Comparison of ENCODE assay signal across 12 cellular contexts in the genomic region with DNA sequence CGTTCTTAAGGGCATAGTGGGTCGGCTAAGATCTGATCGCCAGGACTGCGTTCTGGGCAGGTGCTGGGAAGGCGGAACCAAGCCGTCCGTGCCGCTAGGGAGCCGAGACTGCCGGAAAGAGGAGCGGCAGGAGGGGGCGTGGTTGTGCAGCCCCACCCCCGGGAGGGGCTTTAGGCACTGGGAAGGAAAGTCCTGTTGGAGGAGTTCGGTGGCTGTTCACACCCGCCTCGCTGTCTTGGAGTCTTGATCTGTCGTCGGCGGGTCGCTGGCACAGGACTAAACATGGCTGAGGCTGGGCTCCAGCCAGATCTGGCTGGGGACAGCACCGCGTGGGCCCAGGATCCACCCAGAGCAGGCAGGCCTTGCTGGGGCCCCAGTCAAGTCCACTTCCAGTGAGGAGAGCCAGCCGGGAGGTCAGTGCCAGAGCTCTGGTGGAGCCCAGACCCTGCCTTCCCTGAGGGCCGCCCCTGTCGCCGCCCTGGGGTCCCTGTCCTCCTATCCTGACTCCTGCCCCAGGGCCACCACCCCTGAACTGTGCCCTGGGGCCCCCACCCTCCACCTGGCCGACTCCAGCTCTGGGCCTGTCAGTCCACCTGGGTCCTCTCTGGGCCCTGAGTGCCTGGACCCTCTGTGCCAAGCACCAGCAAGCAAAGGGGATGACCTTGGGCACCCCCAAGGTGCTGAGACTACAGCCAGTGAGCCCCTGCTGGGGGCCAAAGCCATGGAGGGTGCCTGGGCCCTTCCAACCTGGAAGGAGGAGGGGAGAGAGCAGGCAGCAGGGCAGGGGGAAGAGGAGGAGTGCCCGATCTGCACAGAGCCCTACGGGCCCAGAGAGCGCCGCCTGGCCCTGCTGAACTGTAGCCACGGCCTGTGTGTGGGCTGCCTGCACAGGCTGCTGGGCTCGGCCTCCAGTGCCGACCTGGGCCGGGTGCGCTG. TPM values are rescaled to one million over a fixed set of nuclear protein-coding genes. Genes with fewer than 3 reads are reported as not detected.
DNase-seq lines count a peak whose midpoint lies in the region; ATAC-seq and TF ChIP-seq lines count a peak whose summit lies in the region.
"Had no signal": no experiment of that assay in that cellular context is flagged by ENCODE, and none has a peak within 500 bp of the region (broad histone marks: within the 10 kb centered on the region; RNA-seq: fewer than 3 reads in every experiment).

No MANE protein-coding gene starts in this region.

- peak overlapping the region; percentile 14 for H3K4me3 Mint-ChIP-seq in memory B cell

- H3K27ac ChIP-seq in 22Rv1, result peak overlapping the region; percentile 97
- H3K27ac ChIP-seq in breast epithelium, result peak overlapping the region; percentile 80 to 88
- no peak overlapping the region for H3K27ac ChIP-seq in osteoblast (ENCODE audit: low read depth, low read length)
- H3K27ac ChIP-seq: uterus had no signal

- peaks cover 4% of the 10 kb centered on the region for H3K27me3 Mint-ChIP-seq in memory B cell
- H3K27me3 Mint-ChIP-seq: CD4-positive, CD25-positive, alpha-beta regulatory T cell; naive B cell had no signal

- H3K4me3 ChIP-seq in breast epithelium (peak overlapping the region; percentile 14 to 63 (median 51)), osteoblast (ENCODE audit: insufficient read depth, low read length) (no peak overlapping the region)
- H3K4me3 ChIP-seq: uterus had no signal

- no peak overlapping the region for H3K27ac Mint-ChIP-seq in memory B cell
- H3K27ac Mint-ChIP-seq: CD4-positive, CD25-positive, alpha-beta regulatory T cell had no signal

- H3K9me3 ChIP-seq in breast epithelium (no peaks in the 10 kb centered on the region), osteoblast (ENCODE audit: low read depth, low read length) (no peaks in the 10 kb centered on the region)
- H3K9me3 ChIP-seq: uterus had no signal

- TF ChIP-seq POLR2A in breast epithelium (IDR thresholded peaks at IDR 0.05), result no peak

- in situ Hi-C loops in GM13976 (cut with MboI; ENCODE audit: low sequenced_read_pairs, unreplicated experiment), result no loop called here

- no peak overlapping the region for H2AFZ ChIP-seq in osteoblast (ENCODE audit: low read length)

- no peaks in the 10 kb centered on the region for H3K79me2 ChIP-seq in osteoblast (ENCODE audit: insufficient read depth, low read length)

- ATAC-seq in memory B cell (ENCODE audit: low read depth), result no peak
- no peak for ATAC-seq in HG03095 (IDR thresholded peaks at IDR 0.05; ENCODE audit: unreplicated experiment)

- DNase-seq in breast epithelium (ENCODE audit: low spot score in 2 of 2), result peak; percentile 86 to 92
- no peak for DNase-seq in memory B cell (ENCODE audit: low spot score in 2 of 2)
- no peak for DNase-seq in GM13976 (ENCODE audit: low spot score)
- DNase-seq in osteoblast (ENCODE audit: insufficient read length, low spot score, missing footprints), result no peak
- DNase-seq in activated gamma-delta T cell (lab: John Stamatoyannopoulos, UW), result no peak
- DNase-seq: CD4-positive, CD25-positive, alpha-beta regulatory T cell; naive B cell had no signal

- no peak overlapping the region for H3K4me2 ChIP-seq in osteoblast (ENCODE audit: insufficient read depth, low read length)

- TF ChIP-seq RAD21 in Ishikawa (IDR thresholded peaks at IDR 0.05; ENCODE audit: low read depth), result peak; percentile 9; the same call in 1 of the 2 replicates

- no peaks in the 10 kb centered on the region for H3K4me1 Mint-ChIP-seq in memory B cell
- H3K4me1 Mint-ChIP-seq: CD4-positive, CD25-positive, alpha-beta regulatory T cell; naive B cell had no signal

- H3K27me3 ChIP-seq in breast epithelium, result no peaks in the 10 kb centered on the region
- H3K27me3 ChIP-seq in osteoblast (ENCODE audit: insufficient read depth, low read length), result no peaks in the 10 kb centered on the region
- H3K27me3 ChIP-seq: uterus had no signal

- TF ChIP-seq CTCF in 22Rv1 (IDR thresholded peaks at IDR 0.05) (peak; percentile 10; the same call in 1 of the 2 replicates), breast epithelium (IDR thresholded peaks at IDR 0.05) (no peak), GM13976 (IDR thresholded peaks at IDR 0.05; ENCODE audit: borderline replicate concordance, control extremely low read depth, extremely low read depth, insufficient read depth, missing control alignments) (no peak), osteoblast (IDR thresholded peaks at IDR 0.05; ENCODE audit: extremely low read depth, low read depth, low read length) (no peak)

- intact Hi-C loops in breast epithelium (cut with DNase I; ENCODE audit: low total_unique reads), result no loop called here

- TF ChIP-seq EP300 in Ishikawa (IDR thresholded peaks at IDR 0.05; ENCODE audit: borderline replicate concordance), result no peak

- H3K4me1 ChIP-seq in breast epithelium (peaks cover 0 to 25% of the 10 kb centered on the region in 2 donors), osteoblast (ENCODE audit: insufficient read depth, low read length) (peaks cover 15% of the 10 kb centered on the region)

- no peaks in the 10 kb centered on the region for H3K36me3 ChIP-seq in breast epithelium
- no peaks in the 10 kb centered on the region for H3K36me3 ChIP-seq in osteoblast (ENCODE audit: insufficient read depth, low read length)
- H3K36me3 ChIP-seq: uterus had no signal

- H4K20me1 ChIP-seq in osteoblast (ENCODE audit: insufficient read depth, low read length), result no peaks in the 10 kb centered on the region

- H3K9me3 Mint-ChIP-seq in memory B cell, result no peaks in the 10 kb centered on the region
- H3K9me3 Mint-ChIP-seq: CD4-positive, CD25-positive, alpha-beta regulatory T cell; naive B cell had no signal

- H3K36me3 Mint-ChIP-seq in memory B cell, result peaks cover 2% of the 10 kb centered on the region
- H3K36me3 Mint-ChIP-seq: CD4-positive, CD25-positive, alpha-beta regulatory T cell; naive B cell had no signal

TF ChIP-seq in Ishikawa, 13 proteins besides CTCF, POLR2A, EP300 and RAD21:
- TF ChIP-seq TCF12 (IDR thresholded peaks at IDR 0.05; ENCODE audit: low read depth) (no peak), ZBTB7A (IDR thresholded peaks at IDR 0.05; ENCODE audit: low read depth) (0 out of 2 replicates have a peak, but pooled peaks have one; percentile 44)
- TF ChIP-seq, protein P1, sequence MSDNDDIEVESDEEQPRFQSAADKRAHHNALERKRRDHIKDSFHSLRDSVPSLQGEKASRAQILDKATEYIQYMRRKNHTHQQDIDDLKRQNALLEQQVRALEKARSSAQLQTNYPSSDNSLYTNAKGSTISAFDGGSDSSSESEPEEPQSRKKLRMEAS (IDR thresholded peaks at IDR 0.05), result peak; percentile 66

RNA-seq across cellular contexts. Expression of gene RNF208, which starts 4.5 kb away (rescaled TPM):
- total RNA-seq in breast epithelium, result 1 to 10 TPM; 1.5 to 2.9 (median 1.8) TPM
- total RNA-seq in osteoblast, result 0.29 TPM in 1 of 2 replicates, not detected in the other

RNA-seq across cellular contexts. Expression of gene CYSRT1, which starts 7.4 kb away (rescaled TPM):
- under 1 TPM; 0.29 to 0.66 (median 0.32) TPM for total RNA-seq in breast epithelium
- 1.1 and 1.5 TPM in 2 replicates for total RNA-seq in osteoblast
- total RNA-seq: CD4-positive, CD25-positive, alpha-beta regulatory T cell had no signal

RNA-seq across cellular contexts. Expression of gene RNF224, which starts 9.8 kb away (rescaled TPM):
- total RNA-seq in breast epithelium (under 1 TPM in 1 of 3 donors, not detected in 2; 0.29 TPM), osteoblast (under 0.01 TPM in 1 of 2 replicates, not detected in the other)
- total RNA-seq: astrocyte; CD4-positive, CD25-positive, alpha-beta regulatory T cell had no signal

RNA-seq across cellular contexts. Expression of gene NDOR1, which starts 12.0 kb away (rescaled TPM):
- 1 to 10 TPM; 4.6 to 9.5 (median 7.2) TPM for total RNA-seq in breast epithelium
- 5.0 and 6.2 TPM in 2 replicates for total RNA-seq in osteoblast

RNA-seq across cellular contexts. Expression of gene TMEM203, which starts 12.1 kb away (rescaled TPM):
- 10 to 100 TPM; 26.5 to 36.6 (median 26.6) TPM for total RNA-seq in breast epithelium
- total RNA-seq in osteoblast, result 35.4 and 36.9 TPM in 2 replicates

Comparison
In these comparisons a context has a peak if more than half of its experiments do, and no peak if none do; other contexts are left out.
1. DNase-seq: peak in breast epithelium (2 of 2); none in memory B cell (0 of 2), GM13976 (single experiment), osteoblast (single experiment) and activated gamma-delta T cell (single experiment).